16 cellular contexts compared by ENCODE assay signal in genomic region chr14:58966991-58967390, GRCh38.
DNase-seq lines count a peak whose midpoint lies in the region; ATAC-seq, FAIRE-seq and TF ChIP-seq lines count a peak whose summit lies in the region.
"Had no signal": no experiment of that assay in that cellular context is flagged by ENCODE, and none has a peak within 500 bp of the region (broad histone marks: within the 10 kb centered on the region; RNA-seq: fewer than 3 reads in every experiment).

No MANE protein-coding gene starts in this region.

- in situ Hi-C loops in K562 (cut with MboI): no loop called here
- in situ Hi-C loops in GM23248 (cut with MboI): no loop called here

- H2AFZ ChIP-seq in K562 (ENCODE audit: low read depth, low read length): no peak overlapping the region
- no peak overlapping the region for H2AFZ ChIP-seq in GM23248

- no peaks in the 10 kb centered on the region for H3K79me2 ChIP-seq in K562 (ENCODE audit: control insufficient read depth, insufficient read depth, low read length)
- H3K79me2 ChIP-seq in GM23248 (ENCODE audit: insufficient read depth): no peaks in the 10 kb centered on the region

- no peak for TF ChIP-seq EP300 in K562 (IDR thresholded peaks at IDR 0.05; ENCODE audit: low read length)

- TF ChIP-seq CTCF in K562 (IDR thresholded peaks at IDR 0.05 in 2 of 3, conservative IDR thresholded peaks at IDR 0.05 in 1 of 3; ENCODE audit: insufficient read depth in 2 of 3, low read depth in 1 of 3, low read length in 3 of 3): no peak
- TF ChIP-seq CTCF in liver (IDR thresholded peaks at IDR 0.05; ENCODE audit: low read depth, low read length, missing input control): no peak
- TF ChIP-seq CTCF in pancreas (IDR thresholded peaks at IDR 0.05): no peak
- TF ChIP-seq CTCF in Peyer's patch (IDR thresholded peaks at IDR 0.05): no peak

- H3K4me1 ChIP-seq in K562 (replicated peaks in 1 of 2; ENCODE audit: control insufficient read depth in 2 of 2, insufficient read depth in 2 of 2, low read length in 2 of 2) (no peaks in the 10 kb centered on the region), liver (ENCODE audit: control insufficient read depth in 4 of 4, insufficient read depth in 4 of 4, low read length in 3 of 4) (no peaks in the 10 kb centered on the region), pancreas (peaks cover 0 to 25% (median 18%) of the 10 kb centered on the region in 3 donors), GM23248 (ENCODE audit: insufficient read depth) (no peaks in the 10 kb centered on the region), Peyer's patch (no peaks in the 10 kb centered on the region)
- H3K4me1 ChIP-seq: A549, BE2C, HAP-1 had no signal

- TF ChIP-seq RAD21 in K562 (CRISPR knock-in tag; conservative IDR thresholded peaks at IDR 0.05 in 1 of 2, IDR thresholded peaks at IDR 0.05 in 1 of 2) (no peak), liver (IDR thresholded peaks at IDR 0.05) (no peak)

- H3K27me3 ChIP-seq in K562 (ENCODE audit: control insufficient read depth in 2 of 2, insufficient read depth in 2 of 2, low read length in 2 of 2): no peaks in the 10 kb centered on the region
- H3K27me3 ChIP-seq in liver (ENCODE audit: control insufficient read depth in 4 of 4, insufficient read depth in 4 of 4, low read length in 3 of 4): no peaks in the 10 kb centered on the region
- no peaks in the 10 kb centered on the region for H3K27me3 ChIP-seq in pancreas
- H3K27me3 ChIP-seq in GM23248 (replicated peaks; ENCODE audit: insufficient read depth): no peaks in the 10 kb centered on the region
- no peaks in the 10 kb centered on the region for H3K27me3 ChIP-seq in Peyer's patch
- H3K27me3 ChIP-seq: BE2C had no signal

- intact Hi-C loops in K562 (cut with micrococcal nuclease) (no loop called here), pancreas (cut with DNase I) (no loop called here)

- no TSS peak for BruUV-seq in K562 (replicated peaks; lab: Mats Ljungman, UMichigan)

- H3K4me2 ChIP-seq in K562 (ENCODE audit: insufficient read depth, low read length) (no peak overlapping the region), GM23248 (ENCODE audit: unreplicated experiment) (no peak overlapping the region)
- H3K4me2 ChIP-seq: A549 had no signal

- H3F3A ChIP-seq in GM23248 (ENCODE audit: insufficient read depth): no peaks in the 10 kb centered on the region

- H3K27ac ChIP-seq in K562 (ENCODE audit: extremely low read depth, low read depth, low read length) (no peak overlapping the region), liver (ENCODE audit: low read depth in 1 of 2, low read length in 2 of 2) (no peak overlapping the region), pancreas (peak overlapping the region in 1 of 4 donors; percentile 47), GM23248 (no peak overlapping the region), Peyer's patch (no peak overlapping the region)
- H3K27ac ChIP-seq: A549, C4-2B had no signal

- no peaks in the 10 kb centered on the region for H3K9me1 ChIP-seq in K562 (ENCODE audit: control insufficient read depth, insufficient read depth, low read length)

- TF ChIP-seq POLR2A in K562 (conservative IDR thresholded peaks at IDR 0.05) (no peak), Peyer's patch (IDR thresholded peaks at IDR 0.05) (no peak)

- H3K9me2 ChIP-seq in GM23248 (ENCODE audit: insufficient read depth): no peaks in the 10 kb centered on the region

- ATAC-seq in K562 (no peak), pancreas (peak; percentile 74 to 86 (median 76))
- ATAC-seq: A549 had no signal

- WGBS in K562 (ENCODE audit: insufficient coverage, low coverage, missing lambda C conversion rate): 3% methylated on average over 4 of the region's 4 CpGs
- 67% methylated on average over 4 of the region's 4 CpGs for whole genome bisulfite sequencing in liver
- 37 to 40% methylated on average over 4 of the region's 4 CpGs for whole genome bisulfite sequencing in pancreas, 2 donors
- WGBS in GM23248 (ENCODE audit: low coverage in 1 of 2, low lambda C conversion rate in 2 of 2, missing lambda C conversion rate in 2 of 2), 2 experiments: 72 to 84% methylated on average over 4 of the region's 4 CpGs

- POLR2A ChIA-PET in K562 (lab: Yijun Ruan, JAX): no interaction called here

- CTCF ChIA-PET in K562 (lab: Yijun Ruan, JAX; ENCODE audit: low intra/inter-chr PET ratio): no interaction called here

- H3K4me3 ChIP-seq in K562 (no peak overlapping the region), liver (ENCODE audit: low read depth in 1 of 3, low read length in 3 of 3) (no peak overlapping the region), pancreas (no peak overlapping the region), GM23248 (no peak overlapping the region), Peyer's patch (no peak overlapping the region)
- H3K4me3 ChIP-seq: A549, HAP-1 had no signal

- FAIRE-seq in K562 (lab: Jason Lieb, UNC) (no peak), pancreas (lab: Jason Lieb, UNC) (no peak)
- FAIRE-seq: A549, G401.6, GM19239, H1 had no signal

- no peaks in the 10 kb centered on the region for H3K9me3 ChIP-seq in K562 (replicated peaks; ENCODE audit: control insufficient read depth, insufficient read depth, low read depth, low read length)
- no peaks in the 10 kb centered on the region for H3K9me3 ChIP-seq in liver (ENCODE audit: control insufficient read depth in 4 of 4, low read length in 3 of 4)
- H3K9me3 ChIP-seq in pancreas: no peaks in the 10 kb centered on the region
- H3K9me3 ChIP-seq in GM23248 (ENCODE audit: low read depth): no peaks in the 10 kb centered on the region
- no peaks in the 10 kb centered on the region for H3K9me3 ChIP-seq in Peyer's patch
- H3K9me3 ChIP-seq: A549, BE2C, HAP-1 had no signal

- no peaks in the 10 kb centered on the region for H3K36me3 ChIP-seq in K562 (ENCODE audit: control insufficient read depth, insufficient read depth, low read length)
- H3K36me3 ChIP-seq in liver (ENCODE audit: control insufficient read depth in 4 of 4, insufficient read depth in 3 of 4, low read depth in 1 of 4, low read length in 3 of 4): no peaks in the 10 kb centered on the region
- H3K36me3 ChIP-seq in pancreas: no peaks in the 10 kb centered on the region
- H3K36me3 ChIP-seq in GM23248 (ENCODE audit: low read depth): no peaks in the 10 kb centered on the region
- H3K36me3 ChIP-seq in Peyer's patch: no peaks in the 10 kb centered on the region
- H3K36me3 ChIP-seq: BE2C, HAP-1 had no signal

- H3K9ac ChIP-seq in K562 (ENCODE audit: insufficient read depth in 1 of 2, low read depth in 2 of 2, low read length in 2 of 2) (no peak overlapping the region), liver (ENCODE audit: low read depth in 1 of 2, low read length in 2 of 2) (no peak overlapping the region), GM23248 (no peak overlapping the region)

- DNase-seq in K562 (ENCODE audit: extremely low read depth in 1 of 4, low spot score in 3 of 4) (no peak), pancreas (peak in 4 of 6 donors; percentile 27 to 71 (median 42)), DMS53 (lab: John Stamatoyannopoulos, UW) (no peak), GM23248 (no peak), Peyer's patch (no peak)
- DNase-seq: BE2C; CD4-positive, alpha-beta memory T cell; DMS79 treated with DMSO at 0.1 percent for 48 hours; EL had no signal

- H4K20me1 ChIP-seq in K562 (replicated peaks; ENCODE audit: control insufficient read depth, insufficient read depth, low read length) (no peaks in the 10 kb centered on the region), GM23248 (ENCODE audit: insufficient read depth) (no peaks in the 10 kb centered on the region)

TF ChIP-seq in K562, 482 proteins besides CTCF, POLR2A, EP300 and RAD21 (continues in another document):
- no peak for TF ChIP-seq ZNF324 (CRISPR knock-in tag; IDR thresholded peaks at IDR 0.05)
- no peak for TF ChIP-seq FOXK1 (CRISPR knock-in tag; IDR thresholded peaks at IDR 0.05; ENCODE audit: borderline replicate concordance)
- no peak for TF ChIP-seq THRAP3 (IDR thresholded peaks at IDR 0.05; ENCODE audit: borderline replicate concordance)
- TF ChIP-seq ZNF175 (CRISPR knock-in tag; IDR thresholded peaks at IDR 0.05; ENCODE audit: low read depth): peak; percentile 56; the same call in 1 of the 2 replicates
- TF ChIP-seq ZNF639 (CRISPR knock-in tag; conservative IDR thresholded peaks at IDR 0.05 in 1 of 2, IDR thresholded peaks at IDR 0.05 in 1 of 2): peak in 1 of 2 experiments; percentile 60; a peak in 1 of 4 replicates
- no peak for TF ChIP-seq ZNF408 (CRISPR knock-in tag; IDR thresholded peaks at IDR 0.05; ENCODE audit: low read depth)

TF ChIP-seq in liver, 16 proteins besides CTCF, POLR2A, EP300 and RAD21:
- TF ChIP-seq JUND (IDR thresholded peaks at IDR 0.05) (no peak), NR2F2 (IDR thresholded peaks at IDR 0.05) (peak; percentile 78)
- TF ChIP-seq, protein P1, sequence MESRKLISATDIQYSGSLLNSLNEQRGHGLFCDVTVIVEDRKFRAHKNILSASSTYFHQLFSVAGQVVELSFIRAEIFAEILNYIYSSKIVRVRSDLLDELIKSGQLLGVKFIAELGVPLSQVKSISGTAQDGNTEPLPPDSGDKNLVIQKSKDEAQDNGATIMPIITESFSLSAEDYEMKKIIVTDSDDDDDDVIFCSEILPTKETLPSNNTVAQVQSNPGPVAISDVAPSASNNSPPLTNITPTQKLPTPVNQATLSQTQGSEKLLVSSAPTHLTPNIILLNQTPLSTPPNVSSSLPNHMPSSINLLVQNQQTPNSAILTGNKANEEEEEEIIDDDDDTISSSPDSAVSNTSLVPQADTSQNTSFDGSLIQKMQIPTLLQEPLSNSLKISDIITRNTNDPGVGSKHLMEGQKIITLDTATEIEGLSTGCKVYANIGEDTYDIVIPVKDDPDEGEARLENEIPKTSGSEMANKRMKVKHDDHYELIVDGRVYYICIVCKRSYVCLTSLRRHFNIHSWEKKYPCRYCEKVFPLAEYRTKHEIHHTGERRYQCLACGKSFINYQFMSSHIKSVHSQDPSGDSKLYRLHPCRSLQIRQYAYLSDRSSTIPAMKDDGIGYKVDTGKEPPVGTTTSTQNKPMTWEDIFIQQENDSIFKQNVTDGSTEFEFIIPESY (IDR thresholded peaks at IDR 0.05): no peak

Comparison
In these comparisons a context has a peak if more than half of its experiments do, and no peak if none do; other contexts are left out.
1. DNase-seq: peak in pancreas (4 of 6); none in K562 (0 of 4), DMS53 (single experiment), GM23248 (single experiment) and Peyer's patch (0 of 3).